Comparison of ENCODE assay signal across 1 cellular context in the genomic region with DNA sequence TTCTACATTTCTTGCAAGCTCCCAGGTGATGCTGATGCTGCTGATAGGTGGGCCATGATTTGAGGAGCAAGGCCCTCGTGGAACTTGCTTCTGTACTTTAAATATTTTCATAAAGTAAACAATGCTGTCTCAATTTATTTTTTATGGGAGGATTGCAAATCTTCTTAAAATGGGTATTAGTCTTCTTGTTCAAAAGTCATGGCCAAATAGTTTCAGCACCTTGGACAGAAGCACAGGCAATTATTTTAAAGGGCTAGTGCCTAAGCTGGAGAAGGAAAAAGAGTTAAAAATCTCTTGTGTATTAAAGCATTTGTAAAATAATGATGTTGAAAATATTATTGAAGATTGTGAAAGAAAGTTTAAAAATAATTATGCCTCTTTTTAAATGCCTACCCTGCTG.
TF ChIP-seq lines count a peak whose summit lies in the region.

No MANE protein-coding gene starts in this region.

TF ChIP-seq in HepG2, 621 proteins besides CTCF, POLR2A, EP300 and RAD21 (continued from another document and continues in another):
- TF ChIP-seq, protein P1, sequence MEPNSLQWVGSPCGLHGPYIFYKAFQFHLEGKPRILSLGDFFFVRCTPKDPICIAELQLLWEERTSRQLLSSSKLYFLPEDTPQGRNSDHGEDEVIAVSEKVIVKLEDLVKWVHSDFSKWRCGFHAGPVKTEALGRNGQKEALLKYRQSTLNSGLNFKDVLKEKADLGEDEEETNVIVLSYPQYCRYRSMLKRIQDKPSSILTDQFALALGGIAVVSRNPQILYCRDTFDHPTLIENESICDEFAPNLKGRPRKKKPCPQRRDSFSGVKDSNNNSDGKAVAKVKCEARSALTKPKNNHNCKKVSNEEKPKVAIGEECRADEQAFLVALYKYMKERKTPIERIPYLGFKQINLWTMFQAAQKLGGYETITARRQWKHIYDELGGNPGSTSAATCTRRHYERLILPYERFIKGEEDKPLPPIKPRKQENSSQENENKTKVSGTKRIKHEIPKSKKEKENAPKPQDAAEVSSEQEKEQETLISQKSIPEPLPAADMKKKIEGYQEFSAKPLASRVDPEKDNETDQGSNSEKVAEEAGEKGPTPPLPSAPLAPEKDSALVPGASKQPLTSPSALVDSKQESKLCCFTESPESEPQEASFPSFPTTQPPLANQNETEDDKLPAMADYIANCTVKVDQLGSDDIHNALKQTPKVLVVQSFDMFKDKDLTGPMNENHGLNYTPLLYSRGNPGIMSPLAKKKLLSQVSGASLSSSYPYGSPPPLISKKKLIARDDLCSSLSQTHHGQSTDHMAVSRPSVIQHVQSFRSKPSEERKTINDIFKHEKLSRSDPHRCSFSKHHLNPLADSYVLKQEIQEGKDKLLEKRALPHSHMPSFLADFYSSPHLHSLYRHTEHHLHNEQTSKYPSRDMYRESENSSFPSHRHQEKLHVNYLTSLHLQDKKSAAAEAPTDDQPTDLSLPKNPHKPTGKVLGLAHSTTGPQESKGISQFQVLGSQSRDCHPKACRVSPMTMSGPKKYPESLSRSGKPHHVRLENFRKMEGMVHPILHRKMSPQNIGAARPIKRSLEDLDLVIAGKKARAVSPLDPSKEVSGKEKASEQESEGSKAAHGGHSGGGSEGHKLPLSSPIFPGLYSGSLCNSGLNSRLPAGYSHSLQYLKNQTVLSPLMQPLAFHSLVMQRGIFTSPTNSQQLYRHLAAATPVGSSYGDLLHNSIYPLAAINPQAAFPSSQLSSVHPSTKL (CRISPR knock-in tag; IDR thresholded peaks at IDR 0.05) = no peak
- TF ChIP-seq SATB2 (CRISPR knock-in tag; IDR thresholded peaks at IDR 0.05) (peak; percentile 74; the same call in 1 of the 2 replicates), U2AF1 (optimal IDR thresholded peaks at IDR 0.05; ENCODE audit: low read depth, low read length) (no peak), ZNF552 (CRISPR knock-in tag; IDR thresholded peaks at IDR 0.05; ENCODE audit: borderline replicate concordance) (no peak), SKIL (CRISPR knock-in tag; IDR thresholded peaks at IDR 0.05; ENCODE audit: borderline replicate concordance) (no peak), HBP1 (CRISPR knock-in tag; IDR thresholded peaks at IDR 0.05; ENCODE audit: low read depth) (no peak), ZNF883 (CRISPR knock-in tag; IDR thresholded peaks at IDR 0.05; ENCODE audit: not compliant biosample characterization) (no peak), ZNF83 (CRISPR knock-in tag; IDR thresholded peaks at IDR 0.05; ENCODE audit: borderline replicate concordance) (no peak), ZMYM3 (CRISPR knock-in tag; IDR thresholded peaks at IDR 0.05) (no peak), IRX3 (CRISPR knock-in tag; IDR thresholded peaks at IDR 0.05; ENCODE audit: borderline replicate concordance, low read depth) (no peak), BRD4 (CRISPR knock-in tag; IDR thresholded peaks at IDR 0.05) (no peak), ZNF782 (CRISPR knock-in tag; IDR thresholded peaks at IDR 0.05; ENCODE audit: borderline replicate concordance) (no peak), NONO (IDR thresholded peaks at IDR 0.05) (no peak), NONO (CRISPR knock-in tag; conservative IDR thresholded peaks at IDR 0.05) (no peak), RFXAP (CRISPR knock-in tag; IDR thresholded peaks at IDR 0.05; ENCODE audit: borderline replicate concordance) (no peak), WIZ (CRISPR knock-in tag; IDR thresholded peaks at IDR 0.05) (peak; percentile 43; the same call in 1 of the 2 replicates), NKX3-1 (CRISPR knock-in tag; IDR thresholded peaks at IDR 0.05) (peak; percentile 87), SMAD3 (CRISPR knock-in tag; IDR thresholded peaks at IDR 0.05) (no peak), SMARCC2 (IDR thresholded peaks at IDR 0.05) (no peak), TGIF2 (CRISPR knock-in tag; IDR thresholded peaks at IDR 0.05) (0 out of 2 replicates have a peak, but pooled peaks have one; percentile 45), ATF6 (CRISPR knock-in tag; conservative IDR thresholded peaks at IDR 0.05) (0 out of 2 replicates have a peak, but pooled peaks have one; percentile 39), AKNA (CRISPR knock-in tag; IDR thresholded peaks at IDR 0.05; ENCODE audit: borderline replicate concordance) (peak; percentile 64; the same call in 1 of the 2 replicates)
- TF ChIP-seq, protein P2, sequence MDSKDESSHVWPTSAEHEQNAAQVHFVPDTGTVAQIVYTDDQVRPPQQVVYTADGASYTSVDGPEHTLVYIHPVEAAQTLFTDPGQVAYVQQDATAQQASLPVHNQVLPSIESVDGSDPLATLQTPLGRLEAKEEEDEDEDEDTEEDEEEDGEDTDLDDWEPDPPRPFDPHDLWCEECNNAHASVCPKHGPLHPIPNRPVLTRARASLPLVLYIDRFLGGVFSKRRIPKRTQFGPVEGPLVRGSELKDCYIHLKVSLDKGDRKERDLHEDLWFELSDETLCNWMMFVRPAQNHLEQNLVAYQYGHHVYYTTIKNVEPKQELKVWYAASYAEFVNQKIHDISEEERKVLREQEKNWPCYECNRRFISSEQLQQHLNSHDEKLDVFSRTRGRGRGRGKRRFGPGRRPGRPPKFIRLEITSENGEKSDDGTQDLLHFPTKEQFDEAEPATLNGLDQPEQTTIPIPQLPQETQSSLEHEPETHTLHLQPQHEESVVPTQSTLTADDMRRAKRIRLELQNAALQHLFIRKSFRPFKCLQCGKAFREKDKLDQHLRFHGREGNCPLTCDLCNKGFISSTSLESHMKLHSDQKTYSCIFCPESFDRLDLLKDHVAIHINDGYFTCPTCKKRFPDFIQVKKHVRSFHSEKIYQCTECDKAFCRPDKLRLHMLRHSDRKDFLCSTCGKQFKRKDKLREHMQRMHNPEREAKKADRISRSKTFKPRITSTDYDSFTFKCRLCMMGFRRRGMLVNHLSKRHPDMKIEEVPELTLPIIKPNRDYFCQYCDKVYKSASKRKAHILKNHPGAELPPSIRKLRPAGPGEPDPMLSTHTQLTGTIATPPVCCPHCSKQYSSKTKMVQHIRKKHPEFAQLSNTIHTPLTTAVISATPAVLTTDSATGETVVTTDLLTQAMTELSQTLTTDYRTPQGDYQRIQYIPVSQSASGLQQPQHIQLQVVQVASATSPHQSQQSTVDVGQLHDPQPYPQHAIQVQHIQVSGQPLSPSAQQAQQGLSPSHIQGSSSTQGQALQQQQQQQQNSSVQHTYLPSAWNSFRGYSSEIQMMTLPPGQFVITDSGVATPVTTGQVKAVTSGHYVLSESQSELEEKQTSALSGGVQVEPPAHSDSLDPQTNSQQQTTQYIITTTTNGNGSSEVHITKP (CRISPR knock-in tag; IDR thresholded peaks at IDR 0.05; ENCODE audit: low read depth) = no peak
- TF ChIP-seq, protein P3, sequence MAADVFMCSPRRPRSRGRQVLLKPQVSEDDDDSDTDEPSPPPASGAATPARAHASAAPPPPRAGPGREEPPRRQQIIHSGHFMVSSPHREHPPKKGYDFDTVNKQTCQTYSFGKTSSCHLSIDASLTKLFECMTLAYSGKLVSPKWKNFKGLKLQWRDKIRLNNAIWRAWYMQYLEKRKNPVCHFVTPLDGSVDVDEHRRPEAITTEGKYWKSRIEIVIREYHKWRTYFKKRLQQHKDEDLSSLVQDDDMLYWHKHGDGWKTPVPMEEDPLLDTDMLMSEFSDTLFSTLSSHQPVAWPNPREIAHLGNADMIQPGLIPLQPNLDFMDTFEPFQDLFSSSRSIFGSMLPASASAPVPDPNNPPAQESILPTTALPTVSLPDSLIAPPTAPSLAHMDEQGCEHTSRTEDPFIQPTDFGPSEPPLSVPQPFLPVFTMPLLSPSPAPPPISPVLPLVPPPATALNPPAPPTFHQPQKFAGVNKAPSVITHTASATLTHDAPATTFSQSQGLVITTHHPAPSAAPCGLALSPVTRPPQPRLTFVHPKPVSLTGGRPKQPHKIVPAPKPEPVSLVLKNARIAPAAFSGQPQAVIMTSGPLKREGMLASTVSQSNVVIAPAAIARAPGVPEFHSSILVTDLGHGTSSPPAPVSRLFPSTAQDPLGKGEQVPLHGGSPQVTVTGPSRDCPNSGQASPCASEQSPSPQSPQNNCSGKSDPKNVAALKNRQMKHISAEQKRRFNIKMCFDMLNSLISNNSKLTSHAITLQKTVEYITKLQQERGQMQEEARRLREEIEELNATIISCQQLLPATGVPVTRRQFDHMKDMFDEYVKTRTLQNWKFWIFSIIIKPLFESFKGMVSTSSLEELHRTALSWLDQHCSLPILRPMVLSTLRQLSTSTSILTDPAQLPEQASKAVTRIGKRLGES (CRISPR knock-in tag; IDR thresholded peaks at IDR 0.05; ENCODE audit: borderline replicate concordance) = peak; percentile 72; the same call in 1 of the 2 replicates
